Comparison of ENCODE assay signal across 3 cellular contexts in the genomic region with DNA sequence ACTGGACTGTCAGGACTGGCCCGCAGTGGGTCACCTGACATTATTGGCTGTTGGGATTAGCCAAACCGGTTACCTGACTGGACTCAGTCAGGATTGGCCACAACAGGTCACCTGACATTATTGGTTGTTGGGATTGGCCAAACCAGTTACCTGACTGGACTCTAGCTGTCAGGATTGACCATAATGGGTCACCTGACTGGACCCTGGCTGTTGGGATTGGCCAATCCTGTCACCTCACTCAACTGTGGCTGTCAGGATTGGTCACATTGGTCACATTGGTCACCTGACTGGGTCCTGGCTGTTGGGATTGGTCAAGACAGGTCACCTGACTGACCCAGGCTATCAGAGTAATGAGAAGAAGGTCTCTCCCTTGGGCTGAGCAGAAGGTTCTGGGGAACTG.
TF ChIP-seq lines count a peak whose summit lies in the region.

No MANE protein-coding gene starts in this region.

TF ChIP-seq in A549, 52 proteins besides CTCF, POLR2A, EP300 and RAD21 (continued from another document):
- TF ChIP-seq, protein P1, sequence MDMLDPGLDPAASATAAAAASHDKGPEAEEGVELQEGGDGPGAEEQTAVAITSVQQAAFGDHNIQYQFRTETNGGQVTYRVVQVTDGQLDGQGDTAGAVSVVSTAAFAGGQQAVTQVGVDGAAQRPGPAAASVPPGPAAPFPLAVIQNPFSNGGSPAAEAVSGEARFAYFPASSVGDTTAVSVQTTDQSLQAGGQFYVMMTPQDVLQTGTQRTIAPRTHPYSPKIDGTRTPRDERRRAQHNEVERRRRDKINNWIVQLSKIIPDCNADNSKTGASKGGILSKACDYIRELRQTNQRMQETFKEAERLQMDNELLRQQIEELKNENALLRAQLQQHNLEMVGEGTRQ (IDR thresholded peaks at IDR 0.05): peak; percentile 69
- no peak for TF ChIP-seq RCOR1 (IDR thresholded peaks at IDR 0.05; ENCODE audit: low read depth, low read length)

TF ChIP-seq in K562, 482 proteins besides CTCF, POLR2A, EP300 and RAD21 (continued from another document):
- TF ChIP-seq YY1 (IDR thresholded peaks at IDR 0.05; ENCODE audit: borderline replicate concordance in 1 of 3, control insufficient read depth in 1 of 3, extremely low read depth in 1 of 3, insufficient read depth in 3 of 3, insufficient read length in 1 of 3, insufficient replicate concordance in 2 of 3, low read depth in 1 of 3, low read length in 2 of 3) (no peak), PRPF4 (IDR thresholded peaks at IDR 0.05; ENCODE audit: insufficient read depth, low read depth, low read length, poor library complexity, severe bottlenecking) (no peak), KDM1A (IDR thresholded peaks at IDR 0.05) (no peak), TBP (optimal IDR thresholded peaks at IDR 0.05; ENCODE audit: low read depth, low read length) (no peak), RAD51 (IDR thresholded peaks at IDR 0.05; ENCODE audit: borderline replicate concordance, low read depth) (0 out of 2 replicates have a peak, but pooled peaks have one; percentile 44), NFYB (IDR thresholded peaks at IDR 0.05; ENCODE audit: extremely low read depth, insufficient read length) (peak; percentile 13)
- TF ChIP-seq, protein P2, sequence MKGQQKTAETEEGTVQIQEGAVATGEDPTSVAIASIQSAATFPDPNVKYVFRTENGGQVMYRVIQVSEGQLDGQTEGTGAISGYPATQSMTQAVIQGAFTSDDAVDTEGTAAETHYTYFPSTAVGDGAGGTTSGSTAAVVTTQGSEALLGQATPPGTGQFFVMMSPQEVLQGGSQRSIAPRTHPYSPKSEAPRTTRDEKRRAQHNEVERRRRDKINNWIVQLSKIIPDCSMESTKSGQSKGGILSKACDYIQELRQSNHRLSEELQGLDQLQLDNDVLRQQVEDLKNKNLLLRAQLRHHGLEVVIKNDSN (CRISPR knock-in tag; IDR thresholded peaks at IDR 0.05): peak; percentile 64
- TF ChIP-seq, protein P3, sequence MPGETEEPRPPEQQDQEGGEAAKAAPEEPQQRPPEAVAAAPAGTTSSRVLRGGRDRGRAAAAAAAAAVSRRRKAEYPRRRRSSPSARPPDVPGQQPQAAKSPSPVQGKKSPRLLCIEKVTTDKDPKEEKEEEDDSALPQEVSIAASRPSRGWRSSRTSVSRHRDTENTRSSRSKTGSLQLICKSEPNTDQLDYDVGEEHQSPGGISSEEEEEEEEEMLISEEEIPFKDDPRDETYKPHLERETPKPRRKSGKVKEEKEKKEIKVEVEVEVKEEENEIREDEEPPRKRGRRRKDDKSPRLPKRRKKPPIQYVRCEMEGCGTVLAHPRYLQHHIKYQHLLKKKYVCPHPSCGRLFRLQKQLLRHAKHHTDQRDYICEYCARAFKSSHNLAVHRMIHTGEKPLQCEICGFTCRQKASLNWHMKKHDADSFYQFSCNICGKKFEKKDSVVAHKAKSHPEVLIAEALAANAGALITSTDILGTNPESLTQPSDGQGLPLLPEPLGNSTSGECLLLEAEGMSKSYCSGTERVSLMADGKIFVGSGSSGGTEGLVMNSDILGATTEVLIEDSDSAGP (CRISPR knock-in tag; IDR thresholded peaks at IDR 0.05): no peak
- TF ChIP-seq, protein P1 (CRISPR knock-in tag; IDR thresholded peaks at IDR 0.05): peak; percentile 39

TF ChIP-seq in SK-N-SH treated with all-trans-retinoic acid at 6 μM for 48 hours, 23 proteins besides CTCF, POLR2A, EP300 and RAD21 (continued from another document):
- TF ChIP-seq, protein P4, sequence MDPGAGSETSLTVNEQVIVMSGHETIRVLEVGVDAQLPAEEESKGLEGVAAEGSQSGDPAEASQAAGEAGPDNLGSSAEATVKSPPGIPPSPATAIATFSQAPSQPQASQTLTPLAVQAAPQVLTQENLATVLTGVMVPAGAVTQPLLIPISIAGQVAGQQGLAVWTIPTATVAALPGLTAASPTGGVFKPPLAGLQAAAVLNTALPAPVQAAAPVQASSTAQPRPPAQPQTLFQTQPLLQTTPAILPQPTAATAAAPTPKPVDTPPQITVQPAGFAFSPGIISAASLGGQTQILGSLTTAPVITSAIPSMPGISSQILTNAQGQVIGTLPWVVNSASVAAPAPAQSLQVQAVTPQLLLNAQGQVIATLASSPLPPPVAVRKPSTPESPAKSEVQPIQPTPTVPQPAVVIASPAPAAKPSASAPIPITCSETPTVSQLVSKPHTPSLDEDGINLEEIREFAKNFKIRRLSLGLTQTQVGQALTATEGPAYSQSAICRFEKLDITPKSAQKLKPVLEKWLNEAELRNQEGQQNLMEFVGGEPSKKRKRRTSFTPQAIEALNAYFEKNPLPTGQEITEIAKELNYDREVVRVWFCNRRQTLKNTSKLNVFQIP (CRISPR knock-in tag; IDR thresholded peaks at IDR 0.05; ENCODE audit: borderline replicate concordance, low read depth): no peak
- TF ChIP-seq ISL1 (CRISPR knock-in tag; IDR thresholded peaks at IDR 0.05) (no peak), ZNF70 (CRISPR knock-in tag; IDR thresholded peaks at IDR 0.05) (no peak), ZNF565 (CRISPR knock-in tag; conservative IDR thresholded peaks at IDR 0.05; ENCODE audit: low read depth) (no peak), PPARA (CRISPR knock-in tag; IDR thresholded peaks at IDR 0.05; ENCODE audit: borderline replicate concordance) (no peak), ZC3H10 (CRISPR knock-in tag; IDR thresholded peaks at IDR 0.05) (no peak), GLIS3 (CRISPR knock-in tag; IDR thresholded peaks at IDR 0.05) (no peak), ZNF8 (CRISPR knock-in tag; IDR thresholded peaks at IDR 0.05) (no peak), ZFP3 (CRISPR knock-in tag; IDR thresholded peaks at IDR 0.05) (no peak), SNAI2 (CRISPR knock-in tag; IDR thresholded peaks at IDR 0.05) (no peak), OSR1 (CRISPR knock-in tag; IDR thresholded peaks at IDR 0.05) (no peak), ZFP30 (CRISPR knock-in tag; IDR thresholded peaks at IDR 0.05) (no peak), BACH2 (CRISPR knock-in tag; IDR thresholded peaks at IDR 0.05; ENCODE audit: borderline replicate concordance) (no peak)
- TF ChIP-seq, protein P5, sequence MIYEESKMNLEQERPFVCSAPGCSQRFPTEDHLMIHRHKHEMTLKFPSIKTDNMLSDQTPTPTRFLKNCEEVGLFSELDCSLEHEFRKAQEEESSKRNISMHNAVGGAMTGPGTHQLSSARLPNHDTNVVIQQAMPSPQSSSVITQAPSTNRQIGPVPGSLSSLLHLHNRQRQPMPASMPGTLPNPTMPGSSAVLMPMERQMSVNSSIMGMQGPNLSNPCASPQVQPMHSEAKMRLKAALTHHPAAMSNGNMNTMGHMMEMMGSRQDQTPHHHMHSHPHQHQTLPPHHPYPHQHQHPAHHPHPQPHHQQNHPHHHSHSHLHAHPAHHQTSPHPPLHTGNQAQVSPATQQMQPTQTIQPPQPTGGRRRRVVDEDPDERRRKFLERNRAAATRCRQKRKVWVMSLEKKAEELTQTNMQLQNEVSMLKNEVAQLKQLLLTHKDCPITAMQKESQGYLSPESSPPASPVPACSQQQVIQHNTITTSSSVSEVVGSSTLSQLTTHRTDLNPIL (CRISPR knock-in tag; IDR thresholded peaks at IDR 0.05; ENCODE audit: low read depth): no peak
- TF ChIP-seq, protein P6, sequence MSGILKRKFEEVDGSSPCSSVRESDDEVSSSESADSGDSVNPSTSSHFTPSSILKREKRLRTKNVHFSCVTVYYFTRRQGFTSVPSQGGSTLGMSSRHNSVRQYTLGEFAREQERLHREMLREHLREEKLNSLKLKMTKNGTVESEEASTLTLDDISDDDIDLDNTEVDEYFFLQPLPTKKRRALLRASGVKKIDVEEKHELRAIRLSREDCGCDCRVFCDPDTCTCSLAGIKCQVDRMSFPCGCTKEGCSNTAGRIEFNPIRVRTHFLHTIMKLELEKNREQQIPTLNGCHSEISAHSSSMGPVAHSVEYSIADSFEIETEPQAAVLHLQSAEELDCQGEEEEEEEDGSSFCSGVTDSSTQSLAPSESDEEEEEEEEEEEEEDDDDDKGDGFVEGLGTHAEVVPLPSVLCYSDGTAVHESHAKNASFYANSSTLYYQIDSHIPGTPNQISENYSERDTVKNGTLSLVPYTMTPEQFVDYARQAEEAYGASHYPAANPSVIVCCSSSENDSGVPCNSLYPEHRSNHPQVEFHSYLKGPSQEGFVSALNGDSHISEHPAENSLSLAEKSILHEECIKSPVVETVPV (CRISPR knock-in tag; IDR thresholded peaks at IDR 0.05): no peak
- TF ChIP-seq, protein P7, sequence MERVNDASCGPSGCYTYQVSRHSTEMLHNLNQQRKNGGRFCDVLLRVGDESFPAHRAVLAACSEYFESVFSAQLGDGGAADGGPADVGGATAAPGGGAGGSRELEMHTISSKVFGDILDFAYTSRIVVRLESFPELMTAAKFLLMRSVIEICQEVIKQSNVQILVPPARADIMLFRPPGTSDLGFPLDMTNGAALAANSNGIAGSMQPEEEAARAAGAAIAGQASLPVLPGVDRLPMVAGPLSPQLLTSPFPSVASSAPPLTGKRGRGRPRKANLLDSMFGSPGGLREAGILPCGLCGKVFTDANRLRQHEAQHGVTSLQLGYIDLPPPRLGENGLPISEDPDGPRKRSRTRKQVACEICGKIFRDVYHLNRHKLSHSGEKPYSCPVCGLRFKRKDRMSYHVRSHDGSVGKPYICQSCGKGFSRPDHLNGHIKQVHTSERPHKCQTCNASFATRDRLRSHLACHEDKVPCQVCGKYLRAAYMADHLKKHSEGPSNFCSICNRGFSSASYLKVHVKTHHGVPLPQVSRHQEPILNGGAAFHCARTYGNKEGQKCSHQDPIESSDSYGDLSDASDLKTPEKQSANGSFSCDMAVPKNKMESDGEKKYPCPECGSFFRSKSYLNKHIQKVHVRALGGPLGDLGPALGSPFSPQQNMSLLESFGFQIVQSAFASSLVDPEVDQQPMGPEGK (CRISPR knock-in tag; IDR thresholded peaks at IDR 0.05; ENCODE audit: borderline replicate concordance): no peak
- TF ChIP-seq, protein P8, sequence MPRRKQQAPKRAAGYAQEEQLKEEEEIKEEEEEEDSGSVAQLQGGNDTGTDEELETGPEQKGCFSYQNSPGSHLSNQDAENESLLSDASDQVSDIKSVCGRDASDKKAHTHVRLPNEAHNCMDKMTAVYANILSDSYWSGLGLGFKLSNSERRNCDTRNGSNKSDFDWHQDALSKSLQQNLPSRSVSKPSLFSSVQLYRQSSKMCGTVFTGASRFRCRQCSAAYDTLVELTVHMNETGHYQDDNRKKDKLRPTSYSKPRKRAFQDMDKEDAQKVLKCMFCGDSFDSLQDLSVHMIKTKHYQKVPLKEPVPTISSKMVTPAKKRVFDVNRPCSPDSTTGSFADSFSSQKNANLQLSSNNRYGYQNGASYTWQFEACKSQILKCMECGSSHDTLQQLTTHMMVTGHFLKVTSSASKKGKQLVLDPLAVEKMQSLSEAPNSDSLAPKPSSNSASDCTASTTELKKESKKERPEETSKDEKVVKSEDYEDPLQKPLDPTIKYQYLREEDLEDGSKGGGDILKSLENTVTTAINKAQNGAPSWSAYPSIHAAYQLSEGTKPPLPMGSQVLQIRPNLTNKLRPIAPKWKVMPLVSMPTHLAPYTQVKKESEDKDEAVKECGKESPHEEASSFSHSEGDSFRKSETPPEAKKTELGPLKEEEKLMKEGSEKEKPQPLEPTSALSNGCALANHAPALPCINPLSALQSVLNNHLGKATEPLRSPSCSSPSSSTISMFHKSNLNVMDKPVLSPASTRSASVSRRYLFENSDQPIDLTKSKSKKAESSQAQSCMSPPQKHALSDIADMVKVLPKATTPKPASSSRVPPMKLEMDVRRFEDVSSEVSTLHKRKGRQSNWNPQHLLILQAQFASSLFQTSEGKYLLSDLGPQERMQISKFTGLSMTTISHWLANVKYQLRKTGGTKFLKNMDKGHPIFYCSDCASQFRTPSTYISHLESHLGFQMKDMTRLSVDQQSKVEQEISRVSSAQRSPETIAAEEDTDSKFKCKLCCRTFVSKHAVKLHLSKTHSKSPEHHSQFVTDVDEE (CRISPR knock-in tag; IDR thresholded peaks at IDR 0.05): no peak
